In the genomic region with DNA sequence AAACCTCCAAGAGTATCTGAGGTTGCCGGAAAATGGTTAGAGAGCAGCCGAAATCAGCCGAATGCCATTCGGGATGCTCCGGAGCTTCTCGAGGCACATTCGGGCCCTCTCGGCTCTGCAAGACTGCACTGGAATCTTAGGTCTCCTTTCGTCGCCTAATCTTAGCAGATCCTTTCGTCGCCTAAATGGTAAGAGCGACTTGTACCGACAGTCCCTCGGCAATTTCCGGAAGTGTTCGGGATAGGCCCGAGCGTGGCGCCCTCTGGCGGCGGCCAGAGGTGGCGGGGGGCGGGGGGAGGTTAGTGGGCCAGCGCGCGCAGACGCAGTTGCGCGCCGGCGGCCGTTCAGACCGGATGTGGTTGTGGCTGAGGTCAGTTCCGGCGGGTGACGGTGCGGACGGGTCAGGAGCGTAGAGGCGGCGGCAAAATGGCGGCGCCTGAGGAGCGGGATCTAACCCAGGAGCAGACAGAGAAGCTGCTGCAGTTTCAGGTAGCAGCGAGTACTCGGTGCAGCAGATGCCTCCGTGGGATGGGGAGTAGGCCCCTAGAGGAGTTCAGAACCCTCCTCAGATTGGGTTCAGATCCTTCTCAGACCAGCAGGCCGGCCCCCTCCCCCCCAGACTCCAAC, we compare ENCODE assay signal across 8 cellular contexts.
DNase-seq lines count a peak whose midpoint lies in the region; ATAC-seq and FAIRE-seq lines count a peak whose summit lies in the region.

A gene with protein sequence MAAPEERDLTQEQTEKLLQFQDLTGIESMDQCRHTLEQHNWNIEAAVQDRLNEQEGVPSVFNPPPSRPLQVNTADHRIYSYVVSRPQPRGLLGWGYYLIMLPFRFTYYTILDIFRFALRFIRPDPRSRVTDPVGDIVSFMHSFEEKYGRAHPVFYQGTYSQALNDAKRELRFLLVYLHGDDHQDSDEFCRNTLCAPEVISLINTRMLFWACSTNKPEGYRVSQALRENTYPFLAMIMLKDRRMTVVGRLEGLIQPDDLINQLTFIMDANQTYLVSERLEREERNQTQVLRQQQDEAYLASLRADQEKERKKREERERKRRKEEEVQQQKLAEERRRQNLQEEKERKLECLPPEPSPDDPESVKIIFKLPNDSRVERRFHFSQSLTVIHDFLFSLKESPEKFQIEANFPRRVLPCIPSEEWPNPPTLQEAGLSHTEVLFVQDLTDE (plus strand): TSS at position 404 of the 627 bp plus-strand sequence. CDS start 23 bp downstream, at position 427.

- DNase-seq in Ammon's horn (ENCODE audit: low spot score), result peak; percentile 96
- DNase-seq in NCI-H446 treated with DMSO at 0.1 percent for 48 hours (lab: John Stamatoyannopoulos, UW), result peak; percentile 95
- DNase-seq in cerebellar cortex (ENCODE audit: low spot score), result peak; percentile 99
- DNase-seq in stimulated activated CD4-positive, alpha-beta T cell treated with anti-CD3 and anti-CD28 coated beads, Interleukin-12 subunit alpha, Interleukin-12 subunit beta, amount 100 ng/mL, for 4 hours, result peak; percentile 96

- peak; percentile 53 for FAIRE-seq in islet of Langerhans (lab: Jason Lieb, UNC)

- ATAC-seq in GM19043 (IDR thresholded peaks at IDR 0.05; ENCODE audit: low read depth, unreplicated experiment) (peak; percentile 93), HG03378 (IDR thresholded peaks at IDR 0.05; ENCODE audit: unreplicated experiment) (peak; percentile 94)
- ATAC-seq in activated CD4-positive, CD25-positive, alpha-beta regulatory T cell treated with anti-CD3 and anti-CD28 coated beads, Interleukin-2, amount 50 U/mL, for 24 hours, result peak; percentile 96 to 98

Comparison
In these comparisons a context has a peak if more than half of its experiments do, and no peak if none do; other contexts are left out.
1. Peak in every context shown above with its lines: DNase-seq and ATAC-seq.